Comparison of ENCODE assay signal across 24 cellular contexts in the genomic region with DNA sequence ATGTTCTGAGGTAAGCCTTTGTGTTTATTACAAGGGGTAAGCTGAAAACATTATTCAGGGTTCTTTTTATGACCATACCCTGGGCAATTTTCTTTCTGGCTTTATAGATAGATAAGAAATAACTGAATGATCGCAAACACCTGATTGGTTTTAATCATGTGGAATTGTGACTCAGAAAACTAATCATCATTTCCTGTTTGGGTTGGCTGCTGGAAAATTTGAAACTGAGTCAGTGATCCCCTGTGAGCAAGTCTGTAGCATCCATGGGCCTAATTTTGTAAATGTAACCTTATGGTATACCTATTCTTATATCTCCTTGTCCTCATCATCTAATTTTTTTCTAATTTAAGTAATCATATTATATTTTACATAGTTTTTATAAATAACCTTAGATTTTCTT. TPM values are rescaled to one million over a fixed set of nuclear protein-coding genes. Genes with fewer than 3 reads are reported as not detected.
DNase-seq lines count a peak whose midpoint lies in the region; ATAC-seq, FAIRE-seq and TF ChIP-seq lines count a peak whose summit lies in the region.
"Had no signal": no experiment of that assay in that cellular context is flagged by ENCODE, and none has a peak within 500 bp of the region (broad histone marks: within the 10 kb centered on the region; RNA-seq: fewer than 3 reads in every experiment).

No MANE protein-coding gene starts in this region.

- TF ChIP-seq RAD21 in SK-N-SH (IDR thresholded peaks at IDR 0.05; ENCODE audit: low read length) = no peak

- no peak overlapping the region for H3K4me3 Mint-ChIP-seq in T-helper 17 cell
- no peak overlapping the region for H3K4me3 Mint-ChIP-seq in mesothelial cell of epicardium
- H3K4me3 Mint-ChIP-seq: CD8-positive, alpha-beta memory T cell; HFFc6 had no signal

- whole genome bisulfite sequencing in SK-N-SH (ENCODE audit: low lambda C conversion rate) = 78% methylated on average over 1 of the region's 1 CpG

- H3K36me3 ChIP-seq in SK-N-SH (replicated peaks in 1 of 2; ENCODE audit: control insufficient read depth in 1 of 2, insufficient read depth in 2 of 2, low read length in 1 of 2) = no peaks in the 10 kb centered on the region
- H3K36me3 ChIP-seq in endothelial cell of umbilical vein (ENCODE audit: control insufficient read depth in 2 of 2, extremely low read depth in 1 of 2, insufficient read depth in 2 of 2, low read length in 2 of 2) = no peaks in the 10 kb centered on the region
- H3K36me3 ChIP-seq: BLaER1 had no signal

- intact Hi-C loops in endothelial cell of umbilical vein (cut with micrococcal nuclease) = no loop called here

- H3K4me1 Mint-ChIP-seq in T-helper 17 cell (no peaks in the 10 kb centered on the region), mesothelial cell of epicardium (no peaks in the 10 kb centered on the region)
- H3K4me1 Mint-ChIP-seq: CD8-positive, alpha-beta memory T cell had no signal

- CTCF ChIA-PET in SK-N-SH (lab: Yijun Ruan, JAX) = interaction anchor here (1.2 kb wide), 1 partner anchor 17 kb away, joined by 3 read pairs; no protein-coding TSS in a partner anchor
- CTCF ChIA-PET in endothelial cell of umbilical vein (lab: Charles Lee) = interaction anchor here (0.6 kb wide), 1 partner anchor 9 kb away, joined by 3 read pairs; no protein-coding TSS in a partner anchor

- ATAC-seq in SK-N-SH treated with all-trans-retinoic acid at 6 μM for 48 hours = no peak
- no peak for ATAC-seq in HG03457 (IDR thresholded peaks at IDR 0.05; ENCODE audit: unreplicated experiment)
- ATAC-seq in T-helper 17 cell = no peak
- ATAC-seq: GM12878 had no signal

- DNase-seq in SK-N-SH (no peak), RPMI7951 (ENCODE audit: low read depth) (peak; percentile 12), endothelial cell of umbilical vein (ENCODE audit: low read depth, low spot score) (peak; percentile 28), lung microvascular endothelial cell (ENCODE audit: low read depth in 2 of 2) (peak; percentile 7 to 42), T-helper 17 cell (no peak), mesothelial cell of epicardium (ENCODE audit: low spot score in 2 of 2, unreplicated experiment in 2 of 2) (no peak)
- DNase-seq: CD8-positive, alpha-beta memory T cell; DMS79; GDM1; HFFc6; MM.1S; NCI-H1105; NCI-H187; NCI-H226; NCI-H524 treated with DMSO at 0.1 percent for 48 hours; Peyer's patch; SHP77 had no signal

- no peak overlapping the region for H3K4me3 ChIP-seq in SK-N-SH (ENCODE audit: low read depth in 2 of 2, low read length in 1 of 2)
- H3K4me3 ChIP-seq in endothelial cell of umbilical vein (replicated peaks in 1 of 3; ENCODE audit: insufficient read depth in 1 of 3, low read depth in 1 of 3, low read length in 3 of 3) = no peak overlapping the region
- H3K4me3 ChIP-seq: BLaER1, GM12878, Peyer's patch had no signal

- no peaks in the 10 kb centered on the region for H3K9me3 ChIP-seq in SK-N-SH
- H3K9me3 ChIP-seq in endothelial cell of umbilical vein (replicated peaks; ENCODE audit: control insufficient read depth, insufficient read depth, low read length) = no peaks in the 10 kb centered on the region
- H3K9me3 ChIP-seq in T-helper 17 cell (ENCODE audit: control insufficient read depth, low read length, poor library complexity, severe bottlenecking) = no peaks in the 10 kb centered on the region
- H3K9me3 ChIP-seq: BLaER1, Peyer's patch had no signal

- dilution Hi-C loops in endothelial cell of umbilical vein (cut with MboI; ENCODE audit: extremely low pct_ligation_motif_present, low sequenced_read_pairs) = no loop called here

- H3K27ac ChIP-seq in SK-N-SH (ENCODE audit: low read depth in 2 of 2, low read length in 1 of 2) = no peak overlapping the region
- no peak overlapping the region for H3K27ac ChIP-seq in endothelial cell of umbilical vein (ENCODE audit: insufficient read depth, low read depth, low read length)
- H3K27ac ChIP-seq: 22Rv1, BLaER1, Peyer's patch had no signal

- no peaks in the 10 kb centered on the region for H3F3A ChIP-seq in SK-N-SH (replicated peaks; ENCODE audit: insufficient read depth)

- no peaks in the 10 kb centered on the region for H3K79me2 ChIP-seq in SK-N-SH (ENCODE audit: insufficient read depth)
- no peaks in the 10 kb centered on the region for H3K79me2 ChIP-seq in endothelial cell of umbilical vein (ENCODE audit: control insufficient read depth, insufficient read depth, low read length)

- H3K4me1 ChIP-seq in SK-N-SH (ENCODE audit: control insufficient read depth in 1 of 2, insufficient read depth in 2 of 2, low read depth in 1 of 2, low read length in 1 of 2) = 0 out of 4 replicates have a peak, but pooled peaks cover 0 to 4% of the 10 kb centered on the region in 2 experiments
- H3K4me1 ChIP-seq in endothelial cell of umbilical vein (ENCODE audit: control insufficient read depth, extremely low read depth, insufficient read depth, low read length) = no peaks in the 10 kb centered on the region
- H3K4me1 ChIP-seq: BLaER1, Peyer's patch had no signal

- H4K20me1 ChIP-seq in SK-N-SH (ENCODE audit: insufficient read depth) (no peaks in the 10 kb centered on the region), endothelial cell of umbilical vein (replicated peaks; ENCODE audit: control insufficient read depth, extremely low read depth, insufficient read depth, low read length) (no peaks in the 10 kb centered on the region)
- H4K20me1 ChIP-seq: BLaER1 had no signal

- H3K36me3 Mint-ChIP-seq in T-helper 17 cell (ENCODE audit: low read depth) = no peaks in the 10 kb centered on the region
- H3K36me3 Mint-ChIP-seq in mesothelial cell of epicardium = no peaks in the 10 kb centered on the region
- H3K36me3 Mint-ChIP-seq: CD8-positive, alpha-beta memory T cell had no signal

- H3K27me3 Mint-ChIP-seq in T-helper 17 cell = no peaks in the 10 kb centered on the region
- H3K27me3 Mint-ChIP-seq in mesothelial cell of epicardium (ENCODE audit: low read depth) = no peaks in the 10 kb centered on the region

- H3K27ac Mint-ChIP-seq in T-helper 17 cell (no peak overlapping the region), mesothelial cell of epicardium (no peak overlapping the region)
- H3K27ac Mint-ChIP-seq: HFFc6 had no signal

- H3K27me3 ChIP-seq in SK-N-SH (ENCODE audit: insufficient read depth) = no peaks in the 10 kb centered on the region
- no peaks in the 10 kb centered on the region for H3K27me3 ChIP-seq in endothelial cell of umbilical vein (ENCODE audit: control insufficient read depth in 2 of 2, insufficient read depth in 2 of 2, low read length in 2 of 2)
- H3K27me3 ChIP-seq: BLaER1, Peyer's patch had no signal

- TF ChIP-seq EP300 in SK-N-SH (IDR thresholded peaks at IDR 0.05; ENCODE audit: borderline replicate concordance in 1 of 2, low read depth in 1 of 2, low read length in 1 of 2) = no peak

- no peaks in the 10 kb centered on the region for H3K9me3 Mint-ChIP-seq in mesothelial cell of epicardium
- H3K9me3 Mint-ChIP-seq: HFFc6 had no signal

- H3K9me1 ChIP-seq in endothelial cell of umbilical vein (replicated peaks; ENCODE audit: control insufficient read depth, extremely low read depth, insufficient read depth, low read length) = no peaks in the 10 kb centered on the region

- H2AFZ ChIP-seq in SK-N-SH (ENCODE audit: low read depth) (no peak overlapping the region), endothelial cell of umbilical vein (ENCODE audit: low read depth, low read length) (no peak overlapping the region)

- POLR2A ChIA-PET in SK-N-SH (lab: Yijun Ruan, JAX) = no interaction called here
- POLR2A ChIA-PET in endothelial cell of umbilical vein (lab: Charles Lee) = no interaction called here

- H3K9ac ChIP-seq in SK-N-SH (no peak overlapping the region), endothelial cell of umbilical vein (replicated peaks; ENCODE audit: extremely low read depth, insufficient read depth, low read length) (no peak overlapping the region)
- H3K9ac ChIP-seq: BLaER1 had no signal

- FAIRE-seq in endothelial cell of umbilical vein (lab: Jason Lieb, UNC) = peak; percentile 26
- FAIRE-seq: GM12878, GM18507 had no signal

- BruUV-seq in endothelial cell of umbilical vein (replicated peaks; lab: Mats Ljungman, UMichigan) = no TSS peak

- no peak overlapping the region for H3K4me2 ChIP-seq in SK-N-SH
- no peak overlapping the region for H3K4me2 ChIP-seq in endothelial cell of umbilical vein (ENCODE audit: insufficient read depth, low read length)
- H3K4me2 ChIP-seq: BLaER1 had no signal

- no peaks in the 10 kb centered on the region for H3K9me2 ChIP-seq in SK-N-SH

- no peak for TF ChIP-seq POLR2A in endothelial cell of umbilical vein (IDR thresholded peaks at IDR 0.05; ENCODE audit: low read depth, low read length)

- TF ChIP-seq CTCF in SK-N-SH (IDR thresholded peaks at IDR 0.05) (no peak), endothelial cell of umbilical vein (IDR thresholded peaks at IDR 0.05; ENCODE audit: extremely low read depth in 1 of 2, insufficient read depth in 1 of 2, low read depth in 1 of 2, low read length in 2 of 2) (no peak), mesothelial cell of epicardium (IDR thresholded peaks at IDR 0.05; ENCODE audit: unreplicated experiment) (no peak)

TF ChIP-seq in SK-N-SH, 30 proteins besides CTCF, POLR2A, EP300 and RAD21 (continues in another document):
- no peak for TF ChIP-seq FOSL2 (IDR thresholded peaks at IDR 0.05; ENCODE audit: borderline replicate concordance, low read depth)
- TF ChIP-seq JUND (IDR thresholded peaks at IDR 0.05) = peak; percentile 36

TF ChIP-seq in endothelial cell of umbilical vein, 7 proteins besides CTCF, POLR2A, EP300 and RAD21:
- TF ChIP-seq JUN (IDR thresholded peaks at IDR 0.05; ENCODE audit: borderline replicate concordance, insufficient read depth, insufficient read length, low read depth) = peak; percentile 36
- TF ChIP-seq FOS (IDR thresholded peaks at IDR 0.05; ENCODE audit: borderline replicate concordance, insufficient read depth, low read length) = peak; percentile 63
- no peak for TF ChIP-seq MYC (IDR thresholded peaks at IDR 0.05; ENCODE audit: low read depth, low read length)

RNA-seq across cellular contexts. Expression of a gene that starts 34.3 kb away (rescaled TPM):
- polyA plus RNA-seq in SK-N-SH (2012; rRNA removed) (not detected in 2 replicates), endothelial cell of umbilical vein (0.22 and 0.72 TPM in 2 replicates)
- polyA plus RNA-seq in SK-N-SH (2012; cell fraction: cytosol; rRNA removed) = 0.01 TPM in 1 of 2 replicates, not detected in the other
- not detected in 2 replicates for polyA plus RNA-seq in SK-N-SH (2012; cell fraction: nucleus; rRNA removed)
- total RNA-seq in RPMI7951 (2014; rRNA removed; shearing (Covaris generic)) = 0.12 and 0.29 TPM in 2 replicates
- total RNA-seq in endothelial cell of umbilical vein (1.0 and 2.9 TPM in 2 replicates), lung microvascular endothelial cell (0.65 and 0.99 TPM in 2 replicates), T-helper 17 cell (not detected), mesothelial cell of epicardium (not detected in 3 replicates)
- polyA plus RNA-seq in endothelial cell of umbilical vein (2011; cell fraction: cytosol; rRNA removed) = 0.56 and 0.70 TPM in 2 replicates
- 1.4 and 2.4 TPM in 2 replicates for polyA plus RNA-seq in endothelial cell of umbilical vein (2011; cell fraction: nucleus; rRNA removed)
- polyA plus RNA-seq in endothelial cell of umbilical vein (2012) = 7.3 and 8.5 TPM in 2 replicates
- polyA minus RNA-seq in endothelial cell of umbilical vein = 0.25 and 1.1 TPM in 2 replicates
- 3.2 TPM for polyA minus RNA-seq in endothelial cell of umbilical vein (2011; cell fraction: cytosol; rRNA and poly(A)+ RNA removed)
- polyA minus RNA-seq in endothelial cell of umbilical vein (2011; cell fraction: nucleus; rRNA and poly(A)+ RNA removed) = 1.3 and 2.0 TPM in 2 replicates
- total RNA-seq: CD8-positive, alpha-beta memory T cell; GM12878; H4 had no signal
- polyA plus RNA-seq: CD8-positive, alpha-beta memory T cell had no signal

Comparison
In these comparisons a context has a peak if more than half of its experiments do, and no peak if none do; other contexts are left out.
1. DNase-seq: peak in RPMI7951 (single experiment), endothelial cell of umbilical vein (single experiment) and lung microvascular endothelial cell (2 of 2); none in SK-N-SH (single experiment), T-helper 17 cell (0 of 3) and mesothelial cell of epicardium (0 of 2).